Comparison of ENCODE assay signal across 1 cellular context in the genomic region with DNA sequence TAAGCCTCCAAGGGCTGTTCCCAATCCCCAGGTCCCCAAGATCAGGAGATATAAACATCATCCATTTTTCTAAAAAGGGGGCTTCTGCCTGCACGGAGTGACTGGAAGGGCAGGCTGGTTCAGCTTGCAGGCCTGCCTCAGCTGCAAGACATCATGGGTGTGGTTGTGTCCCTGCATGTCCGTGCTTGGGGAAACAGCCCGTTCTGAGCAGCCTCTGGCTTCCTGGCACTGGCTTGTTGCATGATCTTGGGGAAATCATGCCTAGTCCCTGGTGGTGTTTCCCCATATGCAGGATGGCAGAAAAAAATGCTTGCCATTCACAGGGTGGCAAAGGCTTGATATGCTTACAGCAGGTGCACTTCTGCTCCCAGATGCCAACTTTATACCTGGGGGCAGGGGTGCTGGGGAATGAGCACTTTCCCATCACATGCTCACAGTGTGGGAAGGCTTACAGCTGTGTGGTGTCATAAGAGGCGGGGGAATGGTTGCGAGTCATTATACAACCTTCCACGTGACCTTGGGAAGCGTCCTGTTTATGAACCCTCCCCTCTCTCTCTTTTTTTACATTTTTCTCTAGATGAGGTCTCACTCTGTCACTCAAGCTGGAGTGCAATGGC.
TF ChIP-seq lines count a peak whose summit lies in the region.

No MANE protein-coding gene starts in this region.

TF ChIP-seq in SK-N-SH treated with all-trans-retinoic acid at 6 μM for 48 hours, 23 proteins besides CTCF, POLR2A, EP300 and RAD21 (continued from another document):
- TF ChIP-seq, protein P1, sequence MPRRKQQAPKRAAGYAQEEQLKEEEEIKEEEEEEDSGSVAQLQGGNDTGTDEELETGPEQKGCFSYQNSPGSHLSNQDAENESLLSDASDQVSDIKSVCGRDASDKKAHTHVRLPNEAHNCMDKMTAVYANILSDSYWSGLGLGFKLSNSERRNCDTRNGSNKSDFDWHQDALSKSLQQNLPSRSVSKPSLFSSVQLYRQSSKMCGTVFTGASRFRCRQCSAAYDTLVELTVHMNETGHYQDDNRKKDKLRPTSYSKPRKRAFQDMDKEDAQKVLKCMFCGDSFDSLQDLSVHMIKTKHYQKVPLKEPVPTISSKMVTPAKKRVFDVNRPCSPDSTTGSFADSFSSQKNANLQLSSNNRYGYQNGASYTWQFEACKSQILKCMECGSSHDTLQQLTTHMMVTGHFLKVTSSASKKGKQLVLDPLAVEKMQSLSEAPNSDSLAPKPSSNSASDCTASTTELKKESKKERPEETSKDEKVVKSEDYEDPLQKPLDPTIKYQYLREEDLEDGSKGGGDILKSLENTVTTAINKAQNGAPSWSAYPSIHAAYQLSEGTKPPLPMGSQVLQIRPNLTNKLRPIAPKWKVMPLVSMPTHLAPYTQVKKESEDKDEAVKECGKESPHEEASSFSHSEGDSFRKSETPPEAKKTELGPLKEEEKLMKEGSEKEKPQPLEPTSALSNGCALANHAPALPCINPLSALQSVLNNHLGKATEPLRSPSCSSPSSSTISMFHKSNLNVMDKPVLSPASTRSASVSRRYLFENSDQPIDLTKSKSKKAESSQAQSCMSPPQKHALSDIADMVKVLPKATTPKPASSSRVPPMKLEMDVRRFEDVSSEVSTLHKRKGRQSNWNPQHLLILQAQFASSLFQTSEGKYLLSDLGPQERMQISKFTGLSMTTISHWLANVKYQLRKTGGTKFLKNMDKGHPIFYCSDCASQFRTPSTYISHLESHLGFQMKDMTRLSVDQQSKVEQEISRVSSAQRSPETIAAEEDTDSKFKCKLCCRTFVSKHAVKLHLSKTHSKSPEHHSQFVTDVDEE (CRISPR knock-in tag; IDR thresholded peaks at IDR 0.05), result no peak
- TF ChIP-seq OSR1 (CRISPR knock-in tag; IDR thresholded peaks at IDR 0.05), result no peak
- TF ChIP-seq ISL1 (CRISPR knock-in tag; IDR thresholded peaks at IDR 0.05), result no peak
- no peak for TF ChIP-seq ARNTL (CRISPR knock-in tag; IDR thresholded peaks at IDR 0.05; ENCODE audit: borderline replicate concordance, low read depth)
- TF ChIP-seq, protein P2, sequence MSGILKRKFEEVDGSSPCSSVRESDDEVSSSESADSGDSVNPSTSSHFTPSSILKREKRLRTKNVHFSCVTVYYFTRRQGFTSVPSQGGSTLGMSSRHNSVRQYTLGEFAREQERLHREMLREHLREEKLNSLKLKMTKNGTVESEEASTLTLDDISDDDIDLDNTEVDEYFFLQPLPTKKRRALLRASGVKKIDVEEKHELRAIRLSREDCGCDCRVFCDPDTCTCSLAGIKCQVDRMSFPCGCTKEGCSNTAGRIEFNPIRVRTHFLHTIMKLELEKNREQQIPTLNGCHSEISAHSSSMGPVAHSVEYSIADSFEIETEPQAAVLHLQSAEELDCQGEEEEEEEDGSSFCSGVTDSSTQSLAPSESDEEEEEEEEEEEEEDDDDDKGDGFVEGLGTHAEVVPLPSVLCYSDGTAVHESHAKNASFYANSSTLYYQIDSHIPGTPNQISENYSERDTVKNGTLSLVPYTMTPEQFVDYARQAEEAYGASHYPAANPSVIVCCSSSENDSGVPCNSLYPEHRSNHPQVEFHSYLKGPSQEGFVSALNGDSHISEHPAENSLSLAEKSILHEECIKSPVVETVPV (CRISPR knock-in tag; IDR thresholded peaks at IDR 0.05), result no peak
- TF ChIP-seq PPARA (CRISPR knock-in tag; IDR thresholded peaks at IDR 0.05; ENCODE audit: borderline replicate concordance), result no peak
- TF ChIP-seq ZNF70 (CRISPR knock-in tag; IDR thresholded peaks at IDR 0.05), result no peak
- no peak for TF ChIP-seq ZNF8 (CRISPR knock-in tag; IDR thresholded peaks at IDR 0.05)
- TF ChIP-seq, protein P3, sequence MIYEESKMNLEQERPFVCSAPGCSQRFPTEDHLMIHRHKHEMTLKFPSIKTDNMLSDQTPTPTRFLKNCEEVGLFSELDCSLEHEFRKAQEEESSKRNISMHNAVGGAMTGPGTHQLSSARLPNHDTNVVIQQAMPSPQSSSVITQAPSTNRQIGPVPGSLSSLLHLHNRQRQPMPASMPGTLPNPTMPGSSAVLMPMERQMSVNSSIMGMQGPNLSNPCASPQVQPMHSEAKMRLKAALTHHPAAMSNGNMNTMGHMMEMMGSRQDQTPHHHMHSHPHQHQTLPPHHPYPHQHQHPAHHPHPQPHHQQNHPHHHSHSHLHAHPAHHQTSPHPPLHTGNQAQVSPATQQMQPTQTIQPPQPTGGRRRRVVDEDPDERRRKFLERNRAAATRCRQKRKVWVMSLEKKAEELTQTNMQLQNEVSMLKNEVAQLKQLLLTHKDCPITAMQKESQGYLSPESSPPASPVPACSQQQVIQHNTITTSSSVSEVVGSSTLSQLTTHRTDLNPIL (CRISPR knock-in tag; IDR thresholded peaks at IDR 0.05; ENCODE audit: low read depth), result no peak
- no peak for TF ChIP-seq CSDC2 (CRISPR knock-in tag; IDR thresholded peaks at IDR 0.05)
- TF ChIP-seq, protein P4, sequence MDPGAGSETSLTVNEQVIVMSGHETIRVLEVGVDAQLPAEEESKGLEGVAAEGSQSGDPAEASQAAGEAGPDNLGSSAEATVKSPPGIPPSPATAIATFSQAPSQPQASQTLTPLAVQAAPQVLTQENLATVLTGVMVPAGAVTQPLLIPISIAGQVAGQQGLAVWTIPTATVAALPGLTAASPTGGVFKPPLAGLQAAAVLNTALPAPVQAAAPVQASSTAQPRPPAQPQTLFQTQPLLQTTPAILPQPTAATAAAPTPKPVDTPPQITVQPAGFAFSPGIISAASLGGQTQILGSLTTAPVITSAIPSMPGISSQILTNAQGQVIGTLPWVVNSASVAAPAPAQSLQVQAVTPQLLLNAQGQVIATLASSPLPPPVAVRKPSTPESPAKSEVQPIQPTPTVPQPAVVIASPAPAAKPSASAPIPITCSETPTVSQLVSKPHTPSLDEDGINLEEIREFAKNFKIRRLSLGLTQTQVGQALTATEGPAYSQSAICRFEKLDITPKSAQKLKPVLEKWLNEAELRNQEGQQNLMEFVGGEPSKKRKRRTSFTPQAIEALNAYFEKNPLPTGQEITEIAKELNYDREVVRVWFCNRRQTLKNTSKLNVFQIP (CRISPR knock-in tag; IDR thresholded peaks at IDR 0.05; ENCODE audit: borderline replicate concordance, low read depth), result no peak
- no peak for TF ChIP-seq ZNF565 (CRISPR knock-in tag; conservative IDR thresholded peaks at IDR 0.05; ENCODE audit: low read depth)
- no peak for TF ChIP-seq GLIS3 (CRISPR knock-in tag; IDR thresholded peaks at IDR 0.05)
- no peak for TF ChIP-seq SNAI2 (CRISPR knock-in tag; IDR thresholded peaks at IDR 0.05)
- TF ChIP-seq ZC3H10 (CRISPR knock-in tag; IDR thresholded peaks at IDR 0.05), result no peak
- no peak for TF ChIP-seq ZFP30 (CRISPR knock-in tag; IDR thresholded peaks at IDR 0.05)
- TF ChIP-seq RARB (CRISPR knock-in tag; IDR thresholded peaks at IDR 0.05), result no peak
